ENCODE assay signal across 22 cellular contexts in the genomic region with DNA sequence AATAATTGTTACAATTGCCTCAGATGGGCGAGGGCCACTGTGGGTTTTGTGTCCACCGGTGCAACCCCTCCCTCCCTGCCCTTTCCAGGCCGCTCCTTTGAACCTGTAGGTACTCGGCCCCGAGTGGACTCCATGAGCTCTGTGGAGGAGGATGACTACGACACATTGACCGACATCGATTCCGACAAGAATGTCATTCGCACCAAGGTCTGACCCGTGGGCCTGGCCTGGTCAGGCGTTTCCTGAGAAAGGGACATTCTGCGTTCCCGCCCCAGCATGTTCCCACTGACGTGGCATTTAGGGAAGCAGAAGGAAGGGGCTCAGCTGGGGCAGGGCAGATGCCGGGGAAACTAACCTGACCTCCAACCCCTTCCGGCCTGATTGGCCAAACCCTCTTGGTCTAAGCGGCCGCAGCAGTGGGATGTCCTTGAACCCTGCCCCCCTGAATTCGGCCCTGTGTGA. TPM values are rescaled to one million over a fixed set of nuclear protein-coding genes. Genes with fewer than 3 reads are reported as not detected.
DNase-seq lines count a peak whose midpoint lies in the region; ATAC-seq and TF ChIP-seq lines count a peak whose summit lies in the region.
"Had no signal": no experiment of that assay in that cellular context is flagged by ENCODE, and none has a peak within 500 bp of the region (broad histone marks: within the 10 kb centered on the region; RNA-seq: fewer than 3 reads in every experiment).

No MANE protein-coding gene starts in this region.

- H3K9me3 ChIP-seq in BLaER1 treated with 17β-estradiol and CSF1 and Interleukin-3, amounts not matched to agents 10 nM and 100 nM (replicated peaks in 1 of 11) = peaks cover 0 to 5% (median 0%) of the 10 kb centered on the region in 11 experiments; a peak in 1 of 22 replicates
- H3K9me3 ChIP-seq in OCI-LY7 (ENCODE audit: low read length) (no peaks in the 10 kb centered on the region), left ventricle myocardium inferior (replicated peaks) (no peaks in the 10 kb centered on the region), mammary epithelial cell (replicated peaks; ENCODE audit: insufficient read depth, low read length) (no peaks in the 10 kb centered on the region)
- H3K9me3 ChIP-seq: esophagus squamous epithelium, SJCRH30, transverse colon had no signal

- ATAC-seq in sciatic nerve = peak; percentile 4
- ATAC-seq in GM21515 (IDR thresholded peaks at IDR 0.05; ENCODE audit: unreplicated experiment) = no peak
- no peak for ATAC-seq in HG03457 (IDR thresholded peaks at IDR 0.05; ENCODE audit: unreplicated experiment)
- ATAC-seq: HCT116 had no signal

- H2AFZ ChIP-seq in OCI-LY7 (ENCODE audit: low read length) = no peak overlapping the region
- H2AFZ ChIP-seq in mammary epithelial cell (ENCODE audit: low read depth, low read length) = no peak overlapping the region

- no TSS peak for BruUV-seq in OCI-LY7 (replicated peaks; lab: Mats Ljungman, UMichigan)
- no TSS peak for BruUV-seq in mammary epithelial cell (replicated peaks; lab: Mats Ljungman, UMichigan)

- H3K27me3 ChIP-seq in BLaER1 treated with 17β-estradiol and CSF1 and Interleukin-3, amounts not matched to agents 10 nM and 100 nM = no peaks in the 10 kb centered on the region
- H3K27me3 ChIP-seq in left ventricle myocardium inferior (ENCODE audit: low read depth) = no peaks in the 10 kb centered on the region
- H3K27me3 ChIP-seq in mammary epithelial cell (ENCODE audit: insufficient read depth, low read length) = no peaks in the 10 kb centered on the region
- H3K27me3 ChIP-seq: esophagus squamous epithelium, SJCRH30, transverse colon had no signal

- 92% methylated on average over 18 of the region's 20 CpGs for WGBS in mammary epithelial cell (ENCODE audit: low coverage, missing lambda C conversion rate)

- dilution Hi-C loops in mammary epithelial cell (cut with HindIII; ENCODE audit: low sequenced_read_pairs) = no loop called here

- DNase-seq in OCI-LY7 (ENCODE audit: low spot score) = no peak
- DNase-seq in left ventricle myocardium inferior = no peak
- peak; percentile 57 for DNase-seq in sciatic nerve (ENCODE audit: low spot score)
- no peak for DNase-seq in mammary epithelial cell
- no peak for DNase-seq in GM19240 (ENCODE audit: insufficient read length, low spot score)
- DNase-seq: activated CD4-positive, CD25-positive, alpha-beta regulatory T cell; amygdala; caudate nucleus; effector CD8-positive, alpha-beta T cell; immature natural killer cell; mesendoderm; NCI-H1092; NCI-H526 treated with DMSO at 0.1 percent for 48 hours; SJCRH30; stimulated activated naive CD4-positive, alpha-beta T cell had no signal

- peak overlapping the region; percentile 81 to 95 (median 87) for H3K4me2 ChIP-seq in BLaER1 treated with 17β-estradiol and CSF1 and Interleukin-3, amounts not matched to agents 10 nM and 100 nM
- H3K4me2 ChIP-seq in OCI-LY7 (ENCODE audit: low read length) = peak overlapping the region; percentile 56; the same call in 1 of the 2 replicates
- H3K4me2 ChIP-seq in mammary epithelial cell (ENCODE audit: insufficient read depth, low read depth, low read length) = no peak overlapping the region
- H3K4me2 ChIP-seq: KMS-11 had no signal

- H3K9me2 ChIP-seq in OCI-LY7 (ENCODE audit: insufficient read depth, low read length) = no peaks in the 10 kb centered on the region

- POLR2A ChIA-PET in OCI-LY7 (lab: Charles Lee) = interaction anchor here (0.6 kb wide), 1 partner anchor 376 kb away, joined by 3 read pairs; no protein-coding TSS in a partner anchor

- peaks cover 62 to 89% (median 76%) of the 10 kb centered on the region in 10 experiments for H3K4me1 ChIP-seq in BLaER1 treated with 17β-estradiol and CSF1 and Interleukin-3, amounts not matched to agents 10 nM and 100 nM
- H3K4me1 ChIP-seq in OCI-LY7 (ENCODE audit: insufficient read depth, low read length, poor library complexity, severe bottlenecking) = peaks cover 37% of the 10 kb centered on the region
- no peaks in the 10 kb centered on the region for H3K4me1 ChIP-seq in left ventricle myocardium inferior
- H3K4me1 ChIP-seq in mammary epithelial cell (ENCODE audit: insufficient read depth, low read length) = peaks cover 4% of the 10 kb centered on the region
- H3K4me1 ChIP-seq: SJCRH30 had no signal

- H3K4me3 ChIP-seq in BLaER1 treated with 17β-estradiol and CSF1 and Interleukin-3, amounts not matched to agents 10 nM and 100 nM = peak overlapping the region in 2 of 10 experiments; percentile 24 to 46; a peak in 1 of 20 replicates
- H3K4me3 ChIP-seq in OCI-LY7 (ENCODE audit: low read depth, low read length, poor library complexity, severe bottlenecking) (no peak overlapping the region), left ventricle myocardium inferior (no peak overlapping the region), mammary epithelial cell (replicated peaks in 1 of 3; ENCODE audit: insufficient read depth in 1 of 3, low read depth in 2 of 3, low read length in 3 of 3) (no peak overlapping the region)
- H3K4me3 ChIP-seq: esophagus squamous epithelium, SJCRH30, transverse colon had no signal

- H4K20me1 ChIP-seq in BLaER1 treated with 17β-estradiol and CSF1 and Interleukin-3, amounts not matched to agents 10 nM and 100 nM = no peaks in the 10 kb centered on the region
- H4K20me1 ChIP-seq in OCI-LY7 (ENCODE audit: insufficient read depth, low read length) (no peaks in the 10 kb centered on the region), mammary epithelial cell (ENCODE audit: insufficient read depth, low read length) (no peaks in the 10 kb centered on the region)

- peak overlapping the region; percentile 23 to 79 (median 68); a peak in 20 of 22 replicates for H3K9ac ChIP-seq in BLaER1 treated with 17β-estradiol and CSF1 and Interleukin-3, amounts not matched to agents 10 nM and 100 nM
- no peak overlapping the region for H3K9ac ChIP-seq in mammary epithelial cell (ENCODE audit: insufficient read depth, low read length)
- H3K9ac ChIP-seq: KMS-11 had no signal

- peaks cover 0 to 66% (median 49%) of the 10 kb centered on the region in 11 experiments; a peak in 19 of 22 replicates for H3K36me3 ChIP-seq in BLaER1 treated with 17β-estradiol and CSF1 and Interleukin-3, amounts not matched to agents 10 nM and 100 nM
- H3K36me3 ChIP-seq in OCI-LY7 (ENCODE audit: insufficient read depth, low read length) = peaks cover 41% of the 10 kb centered on the region; the same call in 1 of the 2 replicates
- peaks cover 88% of the 10 kb centered on the region for H3K36me3 ChIP-seq in left ventricle myocardium inferior
- H3K36me3 ChIP-seq in mammary epithelial cell (ENCODE audit: insufficient read depth, low read length) = no peaks in the 10 kb centered on the region
- H3K36me3 ChIP-seq: SJCRH30 had no signal

- CTCF ChIA-PET in OCI-LY7 (lab: Charles Lee; ENCODE audit: unreplicated experiment) = interaction anchor here (0.6 kb wide), 1 partner anchor 92 kb away, joined by 3 read pairs; no protein-coding TSS in a partner anchor
- CTCF ChIA-PET in mammary epithelial cell (lab: Charles Lee; ENCODE audit: low non-redundant PET) = no interaction called here

- in situ Hi-C loops in mammary epithelial cell (cut with MboI; ENCODE audit: low sequenced_read_pairs in 2 of 2) = no loop called here

- H3K27ac ChIP-seq in BLaER1 treated with 17β-estradiol and CSF1 and Interleukin-3, amounts not matched to agents 10 nM and 100 nM = peak overlapping the region; percentile 41 to 96 (median 92); a peak in 21 of 22 replicates
- H3K27ac ChIP-seq in OCI-LY7 (ENCODE audit: low read depth, low read length, poor library complexity, severe bottlenecking) (peak overlapping the region; percentile 44), left ventricle myocardium inferior (replicated peaks) (peak overlapping the region; percentile 23), mammary epithelial cell (ENCODE audit: insufficient read depth, low read depth, low read length) (no peak overlapping the region)
- H3K27ac ChIP-seq: KMS-11, SJCRH30 had no signal

- intact Hi-C loops in OCI-LY7 (cut with micrococcal nuclease; ENCODE audit: unreplicated experiment) (no loop called here), left ventricle myocardium inferior (cut with micrococcal nuclease) (no loop called here), sciatic nerve (cut with DNase I) (no loop called here), mammary epithelial cell (cut with micrococcal nuclease) (no loop called here)

- TF ChIP-seq CTCF in OCI-LY7 (conservative IDR thresholded peaks at IDR 0.05; ENCODE audit: low read length) (no peak), left ventricle myocardium inferior (IDR thresholded peaks at IDR 0.05; ENCODE audit: borderline replicate concordance) (no peak), mammary epithelial cell (conservative IDR thresholded peaks at IDR 0.05 in 1 of 2, IDR thresholded peaks at IDR 0.05 in 1 of 2; ENCODE audit: extremely low read depth in 1 of 2, insufficient read depth in 1 of 2, low read depth in 1 of 2, low read length in 2 of 2) (no peak)

- H3K79me2 ChIP-seq in OCI-LY7 (ENCODE audit: insufficient read depth, low read depth, low read length) (no peaks in the 10 kb centered on the region), mammary epithelial cell (ENCODE audit: insufficient read depth, low read length) (no peaks in the 10 kb centered on the region)

RNA-seq across cellular contexts. Expression of gene SIDT2, which starts 10.1 kb away (rescaled TPM):
- total RNA-seq in OCI-LY7 (2014; rRNA removed; shearing (Covaris generic)) = 18.3 and 18.6 TPM in 2 replicates
- total RNA-seq in OCI-LY7 (2022) (30.6 and 37.7 TPM in 2 replicates), left ventricle myocardium inferior (23.5 TPM), sciatic nerve (94.4 TPM), mammary epithelial cell (10 to 100 TPM; 17.2 to 30.6 TPM)
- polyA plus RNA-seq in mammary epithelial cell = 16.2 TPM
- 95.0 TPM for polyA minus RNA-seq in mammary epithelial cell

RNA-seq across cellular contexts. Expression of gene TAGLN, which starts 10.5 kb away (rescaled TPM):
- 7.4 and 8.4 TPM in 2 replicates for total RNA-seq in OCI-LY7 (2014; rRNA removed; shearing (Covaris generic))
- total RNA-seq in OCI-LY7 (2022) (5.4 and 6.4 TPM in 2 replicates), left ventricle myocardium inferior (113 TPM), sciatic nerve (1,988 TPM), mammary epithelial cell (1,000 to 10,000 TPM in 1 of 2 donors, 100 to 1,000 TPM in 1; 171 to 3,470 TPM)
- 55.9 TPM for polyA plus RNA-seq in mammary epithelial cell
- polyA minus RNA-seq in mammary epithelial cell = 8.0 TPM

RNA-seq across cellular contexts. Expression of gene PCSK7, which starts 43.2 kb away (rescaled TPM):
- total RNA-seq in OCI-LY7 (2014; rRNA removed; shearing (Covaris generic)) = 44.1 and 45.4 TPM in 2 replicates
- 91.2 and 104 TPM in 2 replicates for total RNA-seq in OCI-LY7 (2022)
- 24.0 TPM for total RNA-seq in left ventricle myocardium inferior
- total RNA-seq in sciatic nerve = 68.7 TPM
- 10 to 100 TPM; 48.8 to 80.9 TPM for total RNA-seq in mammary epithelial cell
- polyA plus RNA-seq in mammary epithelial cell = 39.1 TPM
- 37.9 TPM for polyA minus RNA-seq in mammary epithelial cell

RNA-seq across cellular contexts. Expression of gene RNF214, which starts 43.8 kb away (rescaled TPM):
- 10.9 and 11.2 TPM in 2 replicates for total RNA-seq in OCI-LY7 (2014; rRNA removed; shearing (Covaris generic))
- total RNA-seq in OCI-LY7 (2022) (30.2 and 31.4 TPM in 2 replicates), left ventricle myocardium inferior (21.1 TPM), sciatic nerve (36.8 TPM), mammary epithelial cell (10 to 100 TPM; 10.3 to 22.4 TPM)
- 8.5 TPM for polyA plus RNA-seq in mammary epithelial cell
- polyA minus RNA-seq in mammary epithelial cell = 34.6 TPM

RNA-seq across cellular contexts. Expression of gene PAFAH1B2, which starts 44.6 kb away (rescaled TPM):
- total RNA-seq in OCI-LY7 (2014; rRNA removed; shearing (Covaris generic)) = 62.8 and 65.3 TPM in 2 replicates
- total RNA-seq in OCI-LY7 (2022) (59.9 and 60.2 TPM in 2 replicates), left ventricle myocardium inferior (51.5 TPM), sciatic nerve (104 TPM), mammary epithelial cell (100 to 1,000 TPM; 129 to 177 TPM)
- 75.2 TPM for polyA plus RNA-seq in mammary epithelial cell
- polyA minus RNA-seq in mammary epithelial cell = 222 TPM

Comparison
In these comparisons a context has a peak if more than half of its experiments do, and no peak if none do; other contexts are left out.
1. RNA of gene TAGLN, which starts 10.5 kb away (total RNA-seq): 171 to 3,470 TPM in mammary epithelial cell, 1,988 TPM in sciatic nerve (single experiment) and 113 TPM in left ventricle myocardium inferior (single experiment); 5.4 to 8.4 TPM in OCI-LY7; every median in the first group is over 10 times any median in the second.